ENCODE assay signal across 8 cellular contexts in genomic region chr12:12172106-12172511, GRCh38.
DNase-seq lines count a peak whose midpoint lies in the region; ATAC-seq and TF ChIP-seq lines count a peak whose summit lies in the region.

No MANE protein-coding gene starts in this region.

- DNase-seq in CD4-positive, alpha-beta memory T cell: peak in 4 of 5 donors; percentile 4 to 17 (median 9)
- DNase-seq in adipocyte (ENCODE audit: low read depth): peak; percentile 70
- peak; percentile 14 for DNase-seq in stimulated activated CD8-positive, alpha-beta memory T cell treated with anti-CD3 and anti-CD28 coated beads, Interleukin-4, amount 100 ng/mL, for 24 hours (ENCODE audit: low read depth)
- no peak for DNase-seq in NCI-H748 treated with DMSO at 0.1 percent for 48 hours (lab: John Stamatoyannopoulos, UW)
- no peak for DNase-seq in dorsolateral prefrontal cortex
- DNase-seq in tibial nerve (ENCODE audit: low spot score in 2 of 2): no peak

- CTCF ChIA-PET in CD4-positive, alpha-beta memory T cell (lab: Charles Lee; ENCODE audit: partially characterized antibody): interaction anchor here (1.1 kb wide), 1 partner anchor 12 kb away, joined by 4 read pairs; no protein-coding TSS in a partner anchor

- H3K27ac Mint-ChIP-seq in CD4-positive, alpha-beta memory T cell: no peak overlapping the region

- WGBS in tibial nerve, 2 donors: 32 to 43% methylated on average over 1 of the region's 1 CpG

- POLR2A ChIA-PET in CD4-positive, alpha-beta memory T cell (lab: Charles Lee; ENCODE audit: partially characterized antibody): interaction anchor here (1.2 kb wide), 1 partner anchor 10 kb away, joined by 3 read pairs; no protein-coding TSS in a partner anchor

- H3K4me1 Mint-ChIP-seq in CD4-positive, alpha-beta memory T cell: peaks cover 4 to 13% (median 11%) of the 10 kb centered on the region in 4 donors

- H3K9ac ChIP-seq in adipocyte (ENCODE audit: low read length): no peak overlapping the region

- no peak overlapping the region for H3K4me3 Mint-ChIP-seq in CD4-positive, alpha-beta memory T cell

- TF ChIP-seq EP300 in tibial nerve (IDR thresholded peaks at IDR 0.05): no peak

- intact Hi-C loops in CD4-positive, alpha-beta memory T cell (cut with micrococcal nuclease): no loop called here
- intact Hi-C loops in dorsolateral prefrontal cortex (cut with DNase I): no loop called here

- no peak overlapping the region for H3K4me3 ChIP-seq in CD4-positive, alpha-beta memory T cell (ENCODE audit: low read length in 2 of 2)
- H3K4me3 ChIP-seq in adipocyte (ENCODE audit: low read length): no peak overlapping the region
- H3K4me3 ChIP-seq in dorsolateral prefrontal cortex: no peak overlapping the region
- H3K4me3 ChIP-seq in tibial nerve: no peak overlapping the region

- no peak for TF ChIP-seq POLR2A in tibial nerve (IDR thresholded peaks at IDR 0.05)

- H3K27ac ChIP-seq in CD4-positive, alpha-beta memory T cell (ENCODE audit: low read depth, low read length): no peak overlapping the region
- H3K27ac ChIP-seq in dorsolateral prefrontal cortex (peak overlapping the region in 1 of 59 donors; percentile 14), tibial nerve (no peak overlapping the region)

- H3K9me3 Mint-ChIP-seq in CD4-positive, alpha-beta memory T cell: no peaks in the 10 kb centered on the region

- H3K9me3 ChIP-seq in CD4-positive, alpha-beta memory T cell (ENCODE audit: control insufficient read depth in 1 of 2, low read length in 2 of 2): no peaks in the 10 kb centered on the region
- H3K9me3 ChIP-seq in adipocyte (ENCODE audit: control insufficient read depth, low read length) (no peaks in the 10 kb centered on the region), tibial nerve (no peaks in the 10 kb centered on the region)

- TF ChIP-seq CTCF in dorsolateral prefrontal cortex (IDR thresholded peaks at IDR 0.05 in 54 of 56, conservative IDR thresholded peaks at IDR 0.05 in 2 of 56; ENCODE audit: low read depth in 1 of 56, partially characterized antibody in 56 of 56) (no peak), tibial nerve (IDR thresholded peaks at IDR 0.05) (no peak)

- no peaks in the 10 kb centered on the region for H3K36me3 ChIP-seq in CD4-positive, alpha-beta memory T cell (ENCODE audit: insufficient read depth, low read length)
- no peaks in the 10 kb centered on the region for H3K36me3 ChIP-seq in adipocyte (ENCODE audit: control insufficient read depth, insufficient read depth, low read length, severe bottlenecking)
- H3K36me3 ChIP-seq in tibial nerve: peaks cover 0 to 4% (median 0%) of the 10 kb centered on the region in 3 donors

- no peaks in the 10 kb centered on the region for H3K27me3 ChIP-seq in CD4-positive, alpha-beta memory T cell (ENCODE audit: insufficient read depth, low read length)
- H3K27me3 ChIP-seq in adipocyte (replicated peaks; ENCODE audit: control insufficient read depth, insufficient read depth, low read length) (no peaks in the 10 kb centered on the region), dorsolateral prefrontal cortex (no peaks in the 10 kb centered on the region), tibial nerve (no peaks in the 10 kb centered on the region)

- H3K4me1 ChIP-seq in CD4-positive, alpha-beta memory T cell (ENCODE audit: insufficient read depth, low read length): peaks cover 6% of the 10 kb centered on the region
- H3K4me1 ChIP-seq in adipocyte (ENCODE audit: control insufficient read depth, insufficient read depth, low read length): peaks cover 6% of the 10 kb centered on the region
- peaks cover 0 to 9% (median 2%) of the 10 kb centered on the region in 4 donors for H3K4me1 ChIP-seq in tibial nerve

- peaks cover 0 to 6% of the 10 kb centered on the region in 2 donors for H3K27me3 Mint-ChIP-seq in CD4-positive, alpha-beta memory T cell

- peaks cover 0 to 3% of the 10 kb centered on the region in 2 donors for H3K36me3 Mint-ChIP-seq in CD4-positive, alpha-beta memory T cell

- ATAC-seq in GM19035 (IDR thresholded peaks at IDR 0.05; ENCODE audit: unreplicated experiment) (peak; percentile 77), HG03439 (IDR thresholded peaks at IDR 0.05; ENCODE audit: unreplicated experiment) (peak; percentile 57)

Comparison
In these comparisons a context has a peak if more than half of its experiments do, and no peak if none do; other contexts are left out.
1. DNase-seq: peak in CD4-positive, alpha-beta memory T cell (4 of 5), adipocyte (single experiment) and stimulated activated CD8-positive, alpha-beta memory T cell treated with anti-CD3 and anti-CD28 coated beads, Interleukin-4, amount 100 ng/mL, for 24 hours (single experiment); none in NCI-H748 treated with DMSO at 0.1 percent for 48 hours (single experiment), dorsolateral prefrontal cortex (0 of 10) and tibial nerve (0 of 2).